Comparison of ENCODE assay signal across 25 cellular contexts in the genomic region with DNA sequence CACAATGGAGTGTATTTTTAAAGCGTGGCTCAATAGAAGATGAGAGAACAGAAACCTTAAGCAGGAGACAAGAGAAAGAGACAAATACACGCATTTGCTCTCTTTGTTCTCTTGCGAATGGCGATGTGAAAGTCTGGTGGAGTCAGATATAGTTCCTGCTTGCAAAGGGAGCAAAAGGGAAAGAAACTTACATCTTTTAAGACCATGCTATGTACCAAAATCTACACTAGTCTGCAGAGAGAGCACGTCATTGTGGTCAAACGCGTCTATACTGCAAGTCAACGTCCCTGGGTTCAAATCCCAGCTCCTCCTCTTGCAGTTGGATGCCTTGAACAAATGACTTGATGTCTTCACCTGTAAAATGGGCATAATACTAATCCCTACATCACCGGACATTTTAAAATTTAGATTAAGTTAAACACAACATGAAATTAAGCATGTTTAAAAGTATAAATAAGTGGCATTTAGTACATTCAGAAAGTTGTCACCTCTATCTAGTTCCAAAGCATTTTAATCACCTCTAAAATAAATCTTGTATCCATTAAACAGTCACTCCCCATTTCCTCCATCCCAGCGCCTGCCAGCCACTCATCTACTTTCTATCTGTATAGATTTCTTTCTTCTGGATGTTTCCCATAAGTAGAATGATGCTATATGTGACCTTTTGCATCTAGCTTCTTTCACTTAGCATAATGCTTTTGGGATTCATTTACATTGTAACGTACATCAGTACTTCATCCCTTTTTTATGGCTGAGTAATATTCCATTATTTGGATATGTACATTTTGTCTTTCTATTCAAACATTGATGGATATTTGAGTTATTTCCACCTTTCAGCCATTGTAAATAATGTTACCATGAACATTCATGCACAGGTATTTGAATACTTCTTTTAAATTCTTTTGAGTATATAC.
DNase-seq lines count a peak whose midpoint lies in the region; ATAC-seq, FAIRE-seq and TF ChIP-seq lines count a peak whose summit lies in the region.
"Had no signal": no experiment of that assay in that cellular context is flagged by ENCODE, and none has a peak within 500 bp of the region (broad histone marks: within the 10 kb centered on the region; RNA-seq: fewer than 3 reads in every experiment).

No MANE protein-coding gene starts in this region.

- no peaks in the 10 kb centered on the region for H3K79me2 ChIP-seq in K562 (ENCODE audit: control insufficient read depth, insufficient read depth, low read length)
- H3K79me2 ChIP-seq in neural progenitor cell (ENCODE audit: low read depth): no peaks in the 10 kb centered on the region

- no peaks in the 10 kb centered on the region for H3K9me1 ChIP-seq in K562 (ENCODE audit: control insufficient read depth, insufficient read depth, low read length)

- no peaks in the 10 kb centered on the region for H3K4me1 ChIP-seq in CD8-positive, alpha-beta memory T cell (ENCODE audit: insufficient read depth, low read length)
- H3K4me1 ChIP-seq in K562 (replicated peaks in 1 of 2; ENCODE audit: control insufficient read depth in 2 of 2, insufficient read depth in 2 of 2, low read length in 2 of 2) (peaks cover 10 to 22% of the 10 kb centered on the region in 2 experiments; a peak in 4 of 5 replicates), neural progenitor cell (no peaks in the 10 kb centered on the region)
- H3K4me1 ChIP-seq: A549 had no signal

- intact Hi-C loops in K562 (cut with micrococcal nuclease) (loop anchor here (2.0 kb wide), 1 partner anchor 73 kb away; no protein-coding TSS in a partner anchor), natural killer cell (cut with micrococcal nuclease) (no loop called here)

- no peak for DNase-seq in CD8-positive, alpha-beta memory T cell
- DNase-seq in K562 (ENCODE audit: extremely low read depth in 1 of 4, low spot score in 3 of 4): peak; percentile 14 to 65 (median 25)
- no peak for DNase-seq in neural progenitor cell (ENCODE audit: low spot score)
- no peak for DNase-seq in NCI-H2196 treated with DMSO at 0.1 percent for 48 hours (lab: John Stamatoyannopoulos, UW; ENCODE audit: unreplicated experiment)
- no peak for DNase-seq in NCI-H1436 treated with DMSO at 0.1 percent for 48 hours (lab: John Stamatoyannopoulos, UW)
- DNase-seq in natural killer cell: no peak
- DNase-seq: AML-193; CD4-positive, alpha-beta T cell; CD8-positive, alpha-beta T cell; COR-L47; DMS 273 treated with DMSO at 0.1 percent for 48 hours; DMS153; DMS53; DMS79; DND-41; EL; GDM1 had no signal

- 0 out of 2 replicates have a peak, but pooled peaks cover 3% of the 10 kb centered on the region for H4K20me1 ChIP-seq in K562 (replicated peaks; ENCODE audit: control insufficient read depth, insufficient read depth, low read length)
- H4K20me1 ChIP-seq in neural progenitor cell (ENCODE audit: low read depth): no peaks in the 10 kb centered on the region
- H4K20me1 ChIP-seq: BLaER1 treated with 17β-estradiol and CSF1 and Interleukin-3, amounts not matched to agents 10 nM and 100 nM had no signal

- no peak overlapping the region for H3K27ac Mint-ChIP-seq in CD8-positive, alpha-beta memory T cell
- no peak overlapping the region for H3K27ac Mint-ChIP-seq in neural progenitor cell
- no peak overlapping the region for H3K27ac Mint-ChIP-seq in natural killer cell
- H3K27ac Mint-ChIP-seq: B cell; CD4-positive, alpha-beta T cell; CD8-positive, alpha-beta T cell had no signal

- H3K36me3 ChIP-seq in CD8-positive, alpha-beta memory T cell (ENCODE audit: insufficient read depth, low read length): no peaks in the 10 kb centered on the region
- H3K36me3 ChIP-seq in K562 (ENCODE audit: control insufficient read depth, insufficient read depth, low read length) (no peaks in the 10 kb centered on the region), neural progenitor cell (no peaks in the 10 kb centered on the region)
- H3K36me3 ChIP-seq: BLaER1 treated with 17β-estradiol and CSF1 and Interleukin-3, amounts not matched to agents 10 nM and 100 nM had no signal

- in situ Hi-C loops in K562 (cut with MboI): loop anchor here (25.0 kb wide), 1 partner anchor 1496 kb away; no protein-coding TSS in a partner anchor

- H3K9ac ChIP-seq in K562 (ENCODE audit: insufficient read depth in 1 of 2, low read depth in 2 of 2, low read length in 2 of 2) (no peak overlapping the region), neural progenitor cell (no peak overlapping the region)
- H3K9ac ChIP-seq: BLaER1 treated with 17β-estradiol and CSF1 and Interleukin-3, amounts not matched to agents 10 nM and 100 nM had no signal

- no peak for FAIRE-seq in K562 (lab: Jason Lieb, UNC)
- FAIRE-seq: A549, GM12878, GM12892, GM18507 had no signal

- H3K9me3 Mint-ChIP-seq in CD8-positive, alpha-beta memory T cell: peaks cover 0 to 29% (median 9%) of the 10 kb centered on the region in 5 donors
- H3K9me3 Mint-ChIP-seq in neural progenitor cell (no peaks in the 10 kb centered on the region), natural killer cell (peaks cover 3 to 5% of the 10 kb centered on the region in 2 donors)

- peak overlapping the region; percentile 58 for H3K4me2 ChIP-seq in K562 (ENCODE audit: insufficient read depth, low read length)
- no peak overlapping the region for H3K4me2 ChIP-seq in neural progenitor cell
- H3K4me2 ChIP-seq: A549; BLaER1 treated with 17β-estradiol and CSF1 and Interleukin-3, amounts not matched to agents 10 nM and 100 nM had no signal

- POLR2A ChIA-PET in CD8-positive, alpha-beta memory T cell (lab: Charles Lee): no interaction called here
- POLR2A ChIA-PET in K562 (lab: Yijun Ruan, JAX): interaction anchor here (0.5 to 2.0 kb wide), 4 partner anchors 12 to 567 kb away, joined by 3 to 6 read pairs (median 4); no protein-coding TSS in a partner anchor

- TF ChIP-seq RAD21 in K562 (CRISPR knock-in tag; conservative IDR thresholded peaks at IDR 0.05 in 1 of 2, IDR thresholded peaks at IDR 0.05 in 1 of 2): no peak

- no peaks in the 10 kb centered on the region for H3K27me3 Mint-ChIP-seq in CD8-positive, alpha-beta memory T cell
- H3K27me3 Mint-ChIP-seq in neural progenitor cell (ENCODE audit: insufficient read depth, low read depth): peaks cover 5% of the 10 kb centered on the region
- H3K27me3 Mint-ChIP-seq in natural killer cell (ENCODE audit: low read depth in 2 of 2): peaks cover 0 to 3% of the 10 kb centered on the region in 2 donors
- H3K27me3 Mint-ChIP-seq: B cell; CD4-positive, alpha-beta T cell had no signal

- no peaks in the 10 kb centered on the region for H3K27me3 ChIP-seq in CD8-positive, alpha-beta memory T cell (ENCODE audit: insufficient read depth, low read length, poor library complexity, severe bottlenecking)
- H3K27me3 ChIP-seq in K562 (ENCODE audit: control insufficient read depth in 2 of 2, insufficient read depth in 2 of 2, low read length in 2 of 2): peaks cover 0 to 14% of the 10 kb centered on the region in 2 experiments; a peak in 3 of 5 replicates
- no peaks in the 10 kb centered on the region for H3K27me3 ChIP-seq in neural progenitor cell
- H3K27me3 ChIP-seq: BLaER1 treated with 17β-estradiol and CSF1 and Interleukin-3, amounts not matched to agents 10 nM and 100 nM had no signal

- no TSS peak for BruUV-seq in K562 (replicated peaks; lab: Mats Ljungman, UMichigan)

- H3K4me1 Mint-ChIP-seq in CD8-positive, alpha-beta memory T cell: no peaks in the 10 kb centered on the region
- H3K4me1 Mint-ChIP-seq in neural progenitor cell (peaks cover 3% of the 10 kb centered on the region), natural killer cell (no peaks in the 10 kb centered on the region)
- H3K4me1 Mint-ChIP-seq: B cell had no signal

- no peaks in the 10 kb centered on the region for H3K9me3 ChIP-seq in CD8-positive, alpha-beta memory T cell (ENCODE audit: low read length)
- H3K9me3 ChIP-seq in K562 (replicated peaks; ENCODE audit: control insufficient read depth, insufficient read depth, low read depth, low read length) (no peaks in the 10 kb centered on the region; the same call in 1 of the 2 replicates), neural progenitor cell (ENCODE audit: low read depth) (no peaks in the 10 kb centered on the region)
- H3K9me3 ChIP-seq: A549; BLaER1 treated with 17β-estradiol and CSF1 and Interleukin-3, amounts not matched to agents 10 nM and 100 nM had no signal

- 13% methylated on average over 11 of the region's 11 CpGs for WGBS in K562 (ENCODE audit: insufficient coverage, low coverage, missing lambda C conversion rate)

- no peak overlapping the region for H3K4me3 Mint-ChIP-seq in CD8-positive, alpha-beta memory T cell
- H3K4me3 Mint-ChIP-seq in neural progenitor cell (peak overlapping the region; percentile 58), natural killer cell (no peak overlapping the region)
- H3K4me3 Mint-ChIP-seq: B cell; CD4-positive, alpha-beta T cell; CD8-positive, alpha-beta T cell had no signal

- no peak for TF ChIP-seq POLR2A in K562 (conservative IDR thresholded peaks at IDR 0.05)

- no peak for TF ChIP-seq CTCF in K562 (IDR thresholded peaks at IDR 0.05 in 2 of 3, conservative IDR thresholded peaks at IDR 0.05 in 1 of 3; ENCODE audit: insufficient read depth in 2 of 3, low read depth in 1 of 3, low read length in 3 of 3)
- TF ChIP-seq CTCF in neural progenitor cell (IDR thresholded peaks at IDR 0.05): no peak
- TF ChIP-seq CTCF in natural killer cell (IDR thresholded peaks at IDR 0.05): no peak

- H3K36me3 Mint-ChIP-seq in CD8-positive, alpha-beta memory T cell: no peaks in the 10 kb centered on the region
- H3K36me3 Mint-ChIP-seq in neural progenitor cell (no peaks in the 10 kb centered on the region), natural killer cell (no peaks in the 10 kb centered on the region)
- H3K36me3 Mint-ChIP-seq: CD8-positive, alpha-beta T cell had no signal

- ATAC-seq in K562: peak; percentile 50
- ATAC-seq in natural killer cell: no peak
- ATAC-seq: A549; CD8-positive, alpha-beta T cell; GM12878 had no signal

- no peaks in the 10 kb centered on the region for H3F3A ChIP-seq in neural progenitor cell (ENCODE audit: low read depth)

- peak overlapping the region; percentile 2 for H3K27ac ChIP-seq in CD8-positive, alpha-beta memory T cell (ENCODE audit: low read depth, low read length)
- peak overlapping the region; percentile 48 for H3K27ac ChIP-seq in K562 (ENCODE audit: extremely low read depth, low read depth, low read length)
- H3K27ac ChIP-seq in neural progenitor cell: no peak overlapping the region
- H3K27ac ChIP-seq: 22Rv1; A549; BLaER1 treated with 17β-estradiol and CSF1 and Interleukin-3, amounts not matched to agents 10 nM and 100 nM; C4-2B had no signal

- no peak overlapping the region for H3K4me3 ChIP-seq in CD8-positive, alpha-beta memory T cell (ENCODE audit: low read length)
- H3K4me3 ChIP-seq in K562 (no peak overlapping the region), neural progenitor cell (no peak overlapping the region)
- H3K4me3 ChIP-seq: A549; BLaER1 treated with 17β-estradiol and CSF1 and Interleukin-3, amounts not matched to agents 10 nM and 100 nM; GM12878 had no signal

- TF ChIP-seq EP300 in K562 (IDR thresholded peaks at IDR 0.05; ENCODE audit: low read length): no peak

- H2AFZ ChIP-seq in K562 (ENCODE audit: low read depth, low read length): no peak overlapping the region
- H2AFZ ChIP-seq in neural progenitor cell (replicated peaks): no peak overlapping the region

- CTCF ChIA-PET in CD8-positive, alpha-beta memory T cell (lab: Charles Lee): no interaction called here
- CTCF ChIA-PET in K562 (lab: Yijun Ruan, JAX; ENCODE audit: low intra/inter-chr PET ratio): no interaction called here

TF ChIP-seq in K562, 482 proteins besides CTCF, POLR2A, EP300 and RAD21 (continues in another document):
- no peak for TF ChIP-seq POU5F1 (IDR thresholded peaks at IDR 0.05; ENCODE audit: borderline replicate concordance, low read depth, low read length, partially characterized antibody)

Comparison
In these comparisons a context has a peak if more than half of its experiments do, and no peak if none do; other contexts are left out.
1. DNase-seq: peak in K562 (4 of 4); none in CD8-positive, alpha-beta memory T cell (0 of 5), neural progenitor cell (single experiment), NCI-H2196 treated with DMSO at 0.1 percent for 48 hours (single experiment), NCI-H1436 treated with DMSO at 0.1 percent for 48 hours (single experiment) and natural killer cell (single experiment).